Comparison of ENCODE assay signal across 13 cellular contexts in the genomic region with DNA sequence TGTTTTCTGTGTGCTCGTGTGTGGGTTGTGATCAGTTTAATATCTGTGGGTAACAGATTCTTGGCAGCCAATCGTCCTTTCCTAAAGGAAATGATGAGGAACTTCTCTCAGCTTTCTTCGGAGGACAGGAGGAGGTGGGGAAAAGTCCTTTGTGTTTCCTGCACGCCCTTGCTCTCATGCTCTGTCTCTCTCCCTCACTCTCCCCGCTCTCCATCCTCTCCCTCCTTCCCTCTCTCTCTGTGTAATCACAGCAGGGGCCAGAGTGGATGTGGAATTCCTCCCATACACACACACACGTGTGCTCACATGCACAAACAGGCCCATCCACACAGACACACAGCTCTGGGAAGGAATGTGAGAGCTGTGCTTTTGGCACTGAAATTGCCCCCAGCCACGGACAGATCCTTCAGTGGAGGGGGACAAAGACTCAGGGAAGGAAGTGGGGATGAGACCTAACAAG.
DNase-seq lines count a peak whose midpoint lies in the region; ATAC-seq and TF ChIP-seq lines count a peak whose summit lies in the region.
"Had no signal": no experiment of that assay in that cellular context is flagged by ENCODE, and none has a peak within 500 bp of the region (broad histone marks: within the 10 kb centered on the region; RNA-seq: fewer than 3 reads in every experiment).

No MANE protein-coding gene starts in this region.

- no peaks in the 10 kb centered on the region for H4K20me1 ChIP-seq in neural progenitor cell (ENCODE audit: low read depth)

- H2BK5ac ChIP-seq in trophoblast cell (ENCODE audit: low read depth, low read length, poor library complexity) = no peak overlapping the region

- no peak overlapping the region for H4K91ac ChIP-seq in trophoblast cell (ENCODE audit: low read depth, low read length)

- H3F3A ChIP-seq in neural progenitor cell (ENCODE audit: low read depth) = peaks cover 15% of the 10 kb centered on the region

- H3K27ac Mint-ChIP-seq in CD14-positive monocyte (peak overlapping the region in 4 of 7 donors; percentile 48 to 82 (median 68)), T-helper 17 cell (peak overlapping the region; percentile 92), neural progenitor cell (peak overlapping the region; percentile 92)

- H3K79me2 ChIP-seq in neural progenitor cell (ENCODE audit: low read depth) (no peaks in the 10 kb centered on the region), trophoblast cell (ENCODE audit: control insufficient read depth, insufficient read depth, low read length, poor library complexity) (no peaks in the 10 kb centered on the region)

- H3K4me1 ChIP-seq in neural progenitor cell (peaks cover 23% of the 10 kb centered on the region), trophoblast cell (ENCODE audit: control insufficient read depth in 1 of 2, insufficient read depth in 2 of 2, low read length in 2 of 2) (peaks cover 0 to 5% of the 10 kb centered on the region in 2 experiments)

- DNase-seq in CD14-positive monocyte (ENCODE audit: low spot score) (no peak), T-helper 17 cell (no peak), epithelial cell of prostate (ENCODE audit: low read depth, low spot score) (no peak), neural progenitor cell (ENCODE audit: low spot score) (no peak), cerebellum (ENCODE audit: low spot score) (no peak), omental fat pad (ENCODE audit: low spot score) (no peak), trophoblast cell (no peak)
- DNase-seq: COR-L47; NCI-H1694; stimulated activated CD4-positive, alpha-beta T cell treated with anti-CD3 and anti-CD28 coated beads, Interleukin-1b, Interleukin-23, amount 100 ng/mL, for 48 hours had no signal

- H3K9ac ChIP-seq in neural progenitor cell = no peak overlapping the region
- H3K9ac ChIP-seq in trophoblast cell (ENCODE audit: low read length) = no peak overlapping the region

- H3K79me1 ChIP-seq in trophoblast cell (ENCODE audit: low read length) = peaks cover 3% of the 10 kb centered on the region

- H3K27ac ChIP-seq in epithelial cell of prostate (peak overlapping the region; percentile 13), neural progenitor cell (peak overlapping the region; percentile 77), trophoblast cell (ENCODE audit: low read depth, low read length) (no peak overlapping the region)

- H3K27me3 Mint-ChIP-seq in CD14-positive monocyte (ENCODE audit: low read depth in 3 of 3) (no peaks in the 10 kb centered on the region), T-helper 17 cell (no peaks in the 10 kb centered on the region), neural progenitor cell (ENCODE audit: insufficient read depth, low read depth) (peaks cover 2% of the 10 kb centered on the region)

- H2BK12ac ChIP-seq in trophoblast cell (ENCODE audit: low read length) = no peak overlapping the region

- H3K4me2 ChIP-seq in neural progenitor cell (peak overlapping the region; percentile 55), trophoblast cell (ENCODE audit: low read length) (no peak overlapping the region)

- H3K36me3 Mint-ChIP-seq in CD14-positive monocyte = peaks cover 85 to 96% of the 10 kb centered on the region in 2 donors
- H3K36me3 Mint-ChIP-seq in T-helper 17 cell (ENCODE audit: low read depth) = peaks cover 5% of the 10 kb centered on the region
- peaks cover 38% of the 10 kb centered on the region for H3K36me3 Mint-ChIP-seq in neural progenitor cell

- H3K4me1 Mint-ChIP-seq in CD14-positive monocyte = no peaks in the 10 kb centered on the region
- H3K4me1 Mint-ChIP-seq in T-helper 17 cell = peaks cover 10% of the 10 kb centered on the region
- H3K4me1 Mint-ChIP-seq in neural progenitor cell = peaks cover 65% of the 10 kb centered on the region

- H3K9me3 Mint-ChIP-seq in CD14-positive monocyte = no peaks in the 10 kb centered on the region
- H3K9me3 Mint-ChIP-seq in neural progenitor cell = no peaks in the 10 kb centered on the region

- H3K4me3 Mint-ChIP-seq in CD14-positive monocyte (no peak overlapping the region), T-helper 17 cell (no peak overlapping the region), neural progenitor cell (no peak overlapping the region)

- TF ChIP-seq CTCF in CD14-positive monocyte (IDR thresholded peaks at IDR 0.05) = no peak
- TF ChIP-seq CTCF in neural progenitor cell (IDR thresholded peaks at IDR 0.05) = no peak
- no peak for TF ChIP-seq CTCF in omental fat pad (IDR thresholded peaks at IDR 0.05)

- intact Hi-C loops in CD14-positive monocyte (cut with micrococcal nuclease) = no loop called here

- H3K4ac ChIP-seq in trophoblast cell (ENCODE audit: low read depth, low read length) = no peak overlapping the region

- H2AFZ ChIP-seq in neural progenitor cell (replicated peaks) (no peak overlapping the region), trophoblast cell (ENCODE audit: insufficient read depth, low read length, poor library complexity) (no peak overlapping the region)

- H3K23ac ChIP-seq in trophoblast cell (ENCODE audit: low read length) = no peak overlapping the region

- H2BK120ac ChIP-seq in trophoblast cell (ENCODE audit: insufficient read depth, low read length, poor library complexity) = no peak overlapping the region

- H4K12ac ChIP-seq in trophoblast cell (ENCODE audit: low read depth, low read length) = no peak overlapping the region

- no peak overlapping the region for H2AK5ac ChIP-seq in trophoblast cell (ENCODE audit: low read length)

- H3K27me3 ChIP-seq in neural progenitor cell = no peaks in the 10 kb centered on the region
- H3K27me3 ChIP-seq in trophoblast cell (ENCODE audit: insufficient read depth, low read length) = no peaks in the 10 kb centered on the region
- H3K27me3 ChIP-seq: tibial nerve had no signal

- H3K4me3 ChIP-seq in neural progenitor cell (no peak overlapping the region), trophoblast cell (ENCODE audit: low read depth, low read length) (no peak overlapping the region)
- H3K4me3 ChIP-seq: tibial nerve had no signal

- H3K18ac ChIP-seq in trophoblast cell (ENCODE audit: low read length) = no peak overlapping the region

- no peak overlapping the region for H4K8ac ChIP-seq in trophoblast cell (ENCODE audit: low read depth, low read length)

- H3K9me3 ChIP-seq in T-helper 17 cell (ENCODE audit: control insufficient read depth, low read length, poor library complexity, severe bottlenecking) = no peaks in the 10 kb centered on the region
- H3K9me3 ChIP-seq in neural progenitor cell (ENCODE audit: low read depth) = no peaks in the 10 kb centered on the region
- H3K9me3 ChIP-seq in trophoblast cell (ENCODE audit: insufficient read depth, low read depth, low read length) = peaks cover 5% of the 10 kb centered on the region
- H3K9me3 ChIP-seq: tibial nerve had no signal

- ATAC-seq in T-helper 17 cell (no peak), omental fat pad (ENCODE audit: low FRiP score) (no peak), HG03469 (IDR thresholded peaks at IDR 0.05; ENCODE audit: unreplicated experiment) (no peak)
- ATAC-seq: Panc1 had no signal

- no CpG with 5 or more reads among the region's 7 CpGs for WGBS in trophoblast cell (ENCODE audit: extremely low coverage, insufficient coverage, insufficient read length)

- H3K36me3 ChIP-seq in neural progenitor cell (no peaks in the 10 kb centered on the region), trophoblast cell (ENCODE audit: control insufficient read depth in 1 of 2, insufficient read depth in 2 of 2, low read length in 2 of 2) (peaks cover 69 to 77% of the 10 kb centered on the region in 2 experiments)

- no peak overlapping the region for H3K14ac ChIP-seq in trophoblast cell (ENCODE audit: low read length)
